In genomic region chr18:78273876-78274275, GRCh38 we compare ENCODE assay signal across 10 cellular contexts.
"Had no signal": no experiment of that assay in that cellular context is flagged by ENCODE, and none has a peak within 500 bp of the region (broad histone marks: within the 10 kb centered on the region; RNA-seq: fewer than 3 reads in every experiment).

No MANE protein-coding gene starts in this region.

- H2AFZ ChIP-seq: GM23248 had no signal

- H3K4me2 ChIP-seq: KMS-11 had no signal

- FAIRE-seq: H54, HTR-8/SVneo had no signal

- H3K27ac ChIP-seq: GM23248, KMS-11 had no signal

- H3K9ac ChIP-seq: GM23248, KMS-11 had no signal

- DNase-seq: GM23248, GOT3, H9, HCEC 1CT, HFFc6, IMR-90, KBM-7 had no signal

- H3K4me3 ChIP-seq: GM23248 had no signal
